29 cellular contexts compared by ENCODE assay signal in genomic region chr1:88188038-88188437, GRCh38.
"Had no signal": no experiment of that assay in that cellular context is flagged by ENCODE, and none has a peak within 500 bp of the region (broad histone marks: within the 10 kb centered on the region; RNA-seq: fewer than 3 reads in every experiment).

No MANE protein-coding gene starts in this region.

- H3K4me1 ChIP-seq: body of pancreas, colonic mucosa, esophagus muscularis mucosa, foreskin keratinocyte, gastrocnemius medialis, heart left ventricle had no signal

- H3K4me3 ChIP-seq: body of pancreas, cardiac muscle cell, colonic mucosa, esophagus muscularis mucosa, gastrocnemius medialis, heart left ventricle had no signal

- H3K9me3 ChIP-seq: body of pancreas, colonic mucosa, esophagus muscularis mucosa, gastrocnemius medialis, heart left ventricle had no signal

- DNase-seq: activated CD4-positive, alpha-beta memory T cell treated with anti-CD3 and anti-CD28 coated beads for 36 hours; activated CD4-positive, alpha-beta T cell treated with anti-CD3 and anti-CD28 coated beads for 36 hours; activated CD4-positive, alpha-beta T cell treated with anti-CD3 and anti-CD28 coated beads, Interleukin-2, amount 10 ng/mL, durations not matched to agents 24 days and 14 days; activated CD4-positive, CD25-positive, alpha-beta regulatory T cell; activated CD4-positive, CD25-positive, alpha-beta regulatory T cell treated with anti-CD3 and anti-CD28 coated beads, Interleukin-2, amount 50 U/mL, for 72 hours; activated CD8-positive, alpha-beta memory T cell treated with anti-CD3 and anti-CD28 coated beads, Interleukin-2, amount 10 ng/mL, durations not matched to agents 7 days and 5 days; activated CD8-positive, alpha-beta memory T cell treated with anti-CD3 and anti-CD28 coated beads, Interleukin-2, amount 50 U/mL, for 4 hours; activated CD8-positive, alpha-beta T cell treated with anti-CD3 and anti-CD28 coated beads, Interleukin-2, amount 10 ng/mL, durations not matched to agents 7 days and 5 days; activated gamma-delta T cell; activated naive CD4-positive, alpha-beta T cell; activated naive CD4-positive, alpha-beta T cell treated with anti-CD3 and anti-CD28 coated beads, Interleukin-2, amount 10 ng/mL, durations not matched to agents 7 days and 5 days; activated naive CD8-positive, alpha-beta T cell treated with anti-CD3 and anti-CD28 coated beads, Interleukin-2, amount 10 ng/mL, durations not matched to agents 7 days and 5 days; activated T-cell treated with anti-CD3 and anti-CD28 coated beads, Interleukin-2, amount 50 U/mL, for 1 hour; activated T-cell treated with anti-CD3 and anti-CD28 coated beads, Interleukin-2, amount 50 U/mL, for 48 hours; aorta; body of pancreas; central memory CD4-positive, alpha-beta T cell; cerebellar nuclear complex; colonic mucosa; effector CD8-positive, alpha-beta T cell; gastrocnemius medialis; glutamatergic neuron; heart left ventricle; T-helper 2 cell; WERI-Rb-1 had no signal

- H3K9me3 Mint-ChIP-seq: activated CD4-positive, alpha-beta memory T cell treated with anti-CD3 and anti-CD28 coated beads for 36 hours; activated CD4-positive, alpha-beta T cell treated with anti-CD3 and anti-CD28 coated beads, Interleukin-2, amount 10 ng/mL, durations not matched to agents 24 days and 14 days; activated naive CD4-positive, alpha-beta T cell treated with anti-CD3 and anti-CD28 coated beads, Interleukin-2, amount 10 ng/mL, durations not matched to agents 7 days and 5 days; activated naive CD4-positive, alpha-beta T cell treated with anti-CD3 and anti-CD28 coated beads, Interleukin-2, amount 50 U/mL, for 72 hours; activated naive CD8-positive, alpha-beta T cell treated with anti-CD3 and anti-CD28 coated beads, Interleukin-2, amount 10 ng/mL, durations not matched to agents 7 days and 5 days had no signal

- H3K36me3 Mint-ChIP-seq: activated CD4-positive, alpha-beta memory T cell treated with anti-CD3 and anti-CD28 coated beads for 36 hours; activated CD8-positive, alpha-beta memory T cell treated with anti-CD3 and anti-CD28 coated beads, Interleukin-2, amount 10 ng/mL, durations not matched to agents 7 days and 5 days; activated naive CD4-positive, alpha-beta T cell treated with anti-CD3 and anti-CD28 coated beads, Interleukin-2, amount 10 ng/mL, durations not matched to agents 7 days and 5 days; activated naive CD4-positive, alpha-beta T cell treated with anti-CD3 and anti-CD28 coated beads, Interleukin-2, amount 50 U/mL, for 72 hours; activated naive CD8-positive, alpha-beta T cell treated with anti-CD3 and anti-CD28 coated beads, Interleukin-2, amount 10 ng/mL, durations not matched to agents 7 days and 5 days had no signal

- H3K27me3 ChIP-seq: body of pancreas, cardiac muscle cell, colonic mucosa, esophagus muscularis mucosa, foreskin keratinocyte, gastrocnemius medialis had no signal

- H3K36me3 ChIP-seq: cardiac muscle cell, colonic mucosa, esophagus muscularis mucosa, gastrocnemius medialis, heart left ventricle, WERI-Rb-1 had no signal

- H3K4me3 Mint-ChIP-seq: activated CD4-positive, alpha-beta memory T cell treated with anti-CD3 and anti-CD28 coated beads for 36 hours; activated CD4-positive, alpha-beta T cell treated with anti-CD3 and anti-CD28 coated beads for 36 hours; activated CD4-positive, alpha-beta T cell treated with anti-CD3 and anti-CD28 coated beads, Interleukin-2, amount 10 ng/mL, durations not matched to agents 24 days and 14 days; activated CD8-positive, alpha-beta memory T cell treated with anti-CD3 and anti-CD28 coated beads, Interleukin-2, amount 10 ng/mL, durations not matched to agents 7 days and 5 days; activated CD8-positive, alpha-beta T cell treated with anti-CD3 and anti-CD28 coated beads, Interleukin-2, amount 10 ng/mL, durations not matched to agents 7 days and 5 days; activated naive CD4-positive, alpha-beta T cell treated with anti-CD3 and anti-CD28 coated beads, Interleukin-2, amount 10 ng/mL, durations not matched to agents 7 days and 5 days; activated naive CD8-positive, alpha-beta T cell treated with anti-CD3 and anti-CD28 coated beads, Interleukin-2, amount 10 ng/mL, durations not matched to agents 7 days and 5 days had no signal

- H3K27me3 Mint-ChIP-seq: activated CD4-positive, alpha-beta T cell treated with anti-CD3 and anti-CD28 coated beads for 36 hours; activated naive CD4-positive, alpha-beta T cell treated with anti-CD3 and anti-CD28 coated beads, Interleukin-2, amount 10 ng/mL, durations not matched to agents 7 days and 5 days had no signal

- H3K27ac Mint-ChIP-seq: activated CD4-positive, alpha-beta memory T cell treated with anti-CD3 and anti-CD28 coated beads for 36 hours; activated CD4-positive, alpha-beta T cell treated with anti-CD3 and anti-CD28 coated beads for 36 hours; activated CD4-positive, alpha-beta T cell treated with anti-CD3 and anti-CD28 coated beads, Interleukin-2, amount 10 ng/mL, durations not matched to agents 24 days and 14 days; activated CD8-positive, alpha-beta memory T cell treated with anti-CD3 and anti-CD28 coated beads, Interleukin-2, amount 10 ng/mL, durations not matched to agents 7 days and 5 days; activated CD8-positive, alpha-beta T cell treated with anti-CD3 and anti-CD28 coated beads, Interleukin-2, amount 10 ng/mL, durations not matched to agents 7 days and 5 days; activated naive CD4-positive, alpha-beta T cell treated with anti-CD3 and anti-CD28 coated beads, Interleukin-2, amount 10 ng/mL, durations not matched to agents 7 days and 5 days; activated naive CD4-positive, alpha-beta T cell treated with anti-CD3 and anti-CD28 coated beads, Interleukin-2, amount 50 U/mL, for 72 hours; activated naive CD8-positive, alpha-beta T cell treated with anti-CD3 and anti-CD28 coated beads, Interleukin-2, amount 10 ng/mL, durations not matched to agents 7 days and 5 days had no signal

- H3K27ac ChIP-seq: body of pancreas, cardiac muscle cell, colonic mucosa, esophagus muscularis mucosa, foreskin keratinocyte, gastrocnemius medialis, heart left ventricle, WERI-Rb-1 had no signal

- ATAC-seq: activated CD4-positive, alpha-beta T cell treated with anti-CD3 and anti-CD28 coated beads for 36 hours; activated CD8-positive, alpha-beta memory T cell treated with anti-CD3 and anti-CD28 coated beads, Interleukin-2, amount 10 ng/mL, durations not matched to agents 7 days and 5 days; activated CD8-positive, alpha-beta T cell treated with anti-CD3 and anti-CD28 coated beads, Interleukin-2, amount 10 ng/mL, durations not matched to agents 7 days and 5 days; activated naive CD4-positive, alpha-beta T cell treated with anti-CD3 and anti-CD28 coated beads, Interleukin-2, amount 50 U/mL, for 72 hours; body of pancreas; foreskin keratinocyte; gastrocnemius medialis; heart left ventricle had no signal
